ENCODE assay signal across 27 cellular contexts in genomic region chr2:99836670-99837069, GRCh38.
DNase-seq lines count a peak whose midpoint lies in the region; ATAC-seq and TF ChIP-seq lines count a peak whose summit lies in the region.
"Had no signal": no experiment of that assay in that cellular context is flagged by ENCODE, and none has a peak within 500 bp of the region (broad histone marks: within the 10 kb centered on the region; RNA-seq: fewer than 3 reads in every experiment).

No MANE protein-coding gene starts in this region.

- peak in 1 of 2 experiments; percentile 7; a peak in 1 of 4 replicates for TF ChIP-seq EP300 in SK-N-SH (IDR thresholded peaks at IDR 0.05; ENCODE audit: borderline replicate concordance in 1 of 2, low read depth in 1 of 2, low read length in 1 of 2)

- peak; percentile 43 for DNase-seq in AG08395 (ENCODE audit: low spot score)
- DNase-seq in GM04503 (ENCODE audit: low read depth): peak; percentile 22
- peak; percentile 31 for DNase-seq in SK-N-SH
- DNase-seq in fibroblast of mammary gland (ENCODE audit: low read depth): peak; percentile 38
- no peak for DNase-seq in DMS114 treated with DMSO at 0.1 percent for 48 hours (lab: John Stamatoyannopoulos, UW; ENCODE audit: unreplicated experiment)
- DNase-seq: activated CD4-positive, alpha-beta memory T cell treated with anti-CD3 and anti-CD28 coated beads for 36 hours; activated CD4-positive, CD25-positive, alpha-beta regulatory T cell treated with anti-CD3 and anti-CD28 coated beads, Interleukin-2, amount 50 U/mL, for 72 hours; activated CD8-positive, alpha-beta memory T cell treated with anti-CD3 and anti-CD28 coated beads, Interleukin-2, amount 50 U/mL, for 48 hours; activated naive CD4-positive, alpha-beta T cell treated with anti-CD3 and anti-CD28 coated beads, Interleukin-2, amount 10 ng/mL, durations not matched to agents 7 days and 5 days; amniotic stem cell; GDM1; midbrain; naive thymus-derived CD8-positive, alpha-beta T cell; NCI-H1092; NCI-H1930; NCI-H345; ovary; T-helper 17 cell; tibial artery had no signal

- H2AFZ ChIP-seq in SK-N-SH (ENCODE audit: low read depth): 0 out of 2 replicates have a peak overlapping the region, but pooled peaks have one; percentile 19

- no peaks in the 10 kb centered on the region for H3K9me3 ChIP-seq in SK-N-SH
- H3K9me3 ChIP-seq: BLaER1, ovary, tibial artery had no signal

- ATAC-seq in GM19452 (IDR thresholded peaks at IDR 0.05; ENCODE audit: unreplicated experiment) (no peak), GM19351 (IDR thresholded peaks at IDR 0.05; ENCODE audit: unreplicated experiment) (no peak), HG03097 (IDR thresholded peaks at IDR 0.05; ENCODE audit: low FRiP score, unreplicated experiment) (no peak)
- ATAC-seq: esophagus mucosa; naive thymus-derived CD8-positive, alpha-beta T cell; T-helper 17 cell had no signal

- POLR2A ChIA-PET in SK-N-SH (lab: Yijun Ruan, JAX): no interaction called here

- no peaks in the 10 kb centered on the region for H3K79me2 ChIP-seq in SK-N-SH (ENCODE audit: insufficient read depth)

- H3K9me2 ChIP-seq in SK-N-SH: no peaks in the 10 kb centered on the region

- 28% methylated on average over 4 of the region's 4 CpGs for WGBS in SK-N-SH (ENCODE audit: low lambda C conversion rate)

- H3F3A ChIP-seq in SK-N-SH (replicated peaks; ENCODE audit: insufficient read depth): no peaks in the 10 kb centered on the region

- H3K27me3 ChIP-seq in SK-N-SH (ENCODE audit: insufficient read depth): no peaks in the 10 kb centered on the region
- H3K27me3 ChIP-seq: BLaER1, ovary, tibial artery had no signal

- no peak overlapping the region for H3K9ac ChIP-seq in SK-N-SH
- H3K9ac ChIP-seq: BLaER1 had no signal

- TF ChIP-seq CTCF in SK-N-SH (IDR thresholded peaks at IDR 0.05) (no peak), fibroblast of mammary gland (conservative IDR thresholded peaks at IDR 0.05; ENCODE audit: control insufficient read depth, insufficient read depth, low read depth, low read length) (no peak)

- peaks cover 0 to 19% of the 10 kb centered on the region in 2 experiments; a peak in 2 of 4 replicates for H3K4me1 ChIP-seq in SK-N-SH (ENCODE audit: control insufficient read depth in 1 of 2, insufficient read depth in 2 of 2, low read depth in 1 of 2, low read length in 1 of 2)
- H3K4me1 ChIP-seq: BLaER1, tibial artery had no signal

- no peak overlapping the region for H3K4me3 ChIP-seq in SK-N-SH (ENCODE audit: low read depth in 2 of 2, low read length in 1 of 2)
- H3K4me3 ChIP-seq in fibroblast of mammary gland (ENCODE audit: control insufficient read depth, low read depth, low read length): no peak overlapping the region
- H3K4me3 ChIP-seq: BLaER1, coronary artery, ovary, SK-N-MC, skin epidermis, tibial artery had no signal

- no peak overlapping the region for H3K4me2 ChIP-seq in SK-N-SH
- H3K4me2 ChIP-seq: BLaER1 had no signal

- TF ChIP-seq RAD21 in SK-N-SH (IDR thresholded peaks at IDR 0.05; ENCODE audit: low read length): no peak

- no peaks in the 10 kb centered on the region for H4K20me1 ChIP-seq in SK-N-SH (ENCODE audit: insufficient read depth)
- H4K20me1 ChIP-seq: BLaER1 had no signal

- CTCF ChIA-PET in SK-N-SH (lab: Yijun Ruan, JAX): interaction anchor here (1.2 to 1.4 kb wide), 2 partner anchors 17 to 284 kb away, joined by 3 read pairs; no protein-coding TSS in a partner anchor

- H3K27ac ChIP-seq in SK-N-SH (ENCODE audit: low read depth in 2 of 2, low read length in 1 of 2): peak overlapping the region in 1 of 2 experiments; percentile 82; a peak in 2 of 4 replicates
- H3K27ac ChIP-seq: BLaER1, coronary artery, ovary, SK-N-MC, skin epidermis, tibial artery had no signal

- no peaks in the 10 kb centered on the region for H3K36me3 ChIP-seq in SK-N-SH (replicated peaks in 1 of 2; ENCODE audit: control insufficient read depth in 1 of 2, insufficient read depth in 2 of 2, low read length in 1 of 2)
- H3K36me3 ChIP-seq: ovary, tibial artery had no signal

TF ChIP-seq in SK-N-SH, 30 proteins besides CTCF, POLR2A, EP300 and RAD21:
- no peak for TF ChIP-seq REST (IDR thresholded peaks at IDR 0.05; ENCODE audit: low read depth, low read length)
- TF ChIP-seq GATA2 (CRISPR knock-in tag; IDR thresholded peaks at IDR 0.05): peak; percentile 16; the same call in 1 of the 2 replicates
- no peak for TF ChIP-seq ZBTB33 (IDR thresholded peaks at IDR 0.05; ENCODE audit: borderline replicate concordance, low read depth)
- TF ChIP-seq RFX5 (IDR thresholded peaks at IDR 0.05; ENCODE audit: low read length): no peak
TF ChIP-seq in SK-N-SH: peak in this region for 1.
